In the genomic region with DNA sequence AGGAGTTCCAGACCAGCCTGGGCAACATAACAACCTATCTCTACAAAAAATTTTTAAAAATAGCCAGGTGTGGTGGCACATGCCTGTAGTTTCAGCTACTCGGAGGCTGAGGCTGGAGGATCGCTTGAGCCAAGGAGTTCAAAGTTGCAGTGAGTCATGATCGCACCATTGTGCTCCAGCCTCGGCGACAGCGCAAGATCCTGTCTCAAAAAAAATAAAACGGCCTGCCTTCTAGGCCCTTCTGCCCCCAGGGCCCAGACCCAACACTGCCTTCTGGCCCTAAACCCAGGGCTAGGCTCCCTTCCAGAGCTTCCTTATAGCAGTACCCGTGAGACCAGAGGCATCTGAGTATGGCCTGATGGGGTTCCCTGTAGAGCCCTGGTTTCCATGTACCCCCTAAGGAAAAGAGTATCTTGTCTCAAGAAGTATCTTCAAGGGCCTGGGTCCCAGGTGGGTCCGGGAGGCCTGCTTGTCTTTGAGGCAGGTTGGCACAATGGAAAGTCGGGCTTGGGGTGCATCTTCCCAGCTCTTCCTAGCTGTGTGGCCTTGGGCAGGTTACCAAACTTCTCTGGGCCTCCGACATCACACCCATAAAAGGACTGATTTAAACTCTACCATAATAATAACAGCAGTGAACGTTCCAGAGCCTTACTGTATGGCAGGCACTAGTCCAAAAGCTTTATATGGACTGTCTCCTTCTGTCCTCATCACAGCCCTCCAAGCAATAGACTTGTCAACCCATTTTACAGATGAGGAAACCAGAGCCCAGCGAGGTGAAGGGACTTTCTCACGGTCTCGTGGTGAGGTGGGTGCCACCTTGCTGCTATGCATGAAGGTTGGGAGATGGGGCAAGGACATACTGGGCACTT, we compare ENCODE assay signal across 9 cellular contexts. TPM values are rescaled to one million over a fixed set of nuclear protein-coding genes. Genes with fewer than 3 reads are reported as not detected.
A peak's percentile ranks its signal among the peaks of the same experiment; 100 is the strongest.
DNase-seq lines count a peak whose midpoint lies in the region; ATAC-seq, FAIRE-seq and TF ChIP-seq lines count a peak whose summit lies in the region.
"Had no signal": no experiment of that assay in that cellular context is flagged by ENCODE, and none has a peak within 500 bp of the region (broad histone marks: within the 10 kb centered on the region; RNA-seq: fewer than 3 reads in every experiment).

No MANE protein-coding gene starts in this region.

- H3K4me2 ChIP-seq in GM23248 (ENCODE audit: unreplicated experiment) (peak overlapping the region; percentile 65), osteoblast (ENCODE audit: insufficient read depth, low read length) (peak overlapping the region; percentile 76)

- H3K4me1 ChIP-seq in GM23248 (ENCODE audit: insufficient read depth), result peaks cover 29% of the 10 kb centered on the region
- H3K4me1 ChIP-seq in osteoblast (ENCODE audit: insufficient read depth, low read length), result peaks cover 35% of the 10 kb centered on the region

- H3K79me2 ChIP-seq in GM23248 (ENCODE audit: insufficient read depth), result peaks cover 100% of the 10 kb centered on the region
- peaks cover 78% of the 10 kb centered on the region for H3K79me2 ChIP-seq in osteoblast (ENCODE audit: insufficient read depth, low read length)

- H3K9me2 ChIP-seq in GM23248 (ENCODE audit: insufficient read depth), result no peaks in the 10 kb centered on the region

- H3K27me3 ChIP-seq in GM23248 (replicated peaks; ENCODE audit: insufficient read depth) (no peaks in the 10 kb centered on the region), bronchial epithelial cell (ENCODE audit: control insufficient read depth, insufficient read depth, low read length) (no peaks in the 10 kb centered on the region), osteoblast (ENCODE audit: insufficient read depth, low read length) (no peaks in the 10 kb centered on the region)
- H3K27me3 ChIP-seq: neutrophil had no signal

- WGBS in GM23248 (ENCODE audit: low coverage in 1 of 2, low lambda C conversion rate in 2 of 2, missing lambda C conversion rate in 2 of 2), 2 experiments, result 63 to 66% methylated on average over 15 of the region's 15 CpGs

- no peaks in the 10 kb centered on the region for H4K20me1 ChIP-seq in GM23248 (ENCODE audit: insufficient read depth)
- H4K20me1 ChIP-seq in osteoblast (ENCODE audit: insufficient read depth, low read length), result peaks cover 21% of the 10 kb centered on the region

- DNase-seq in GM23248 (no peak), bronchial epithelial cell (ENCODE audit: low read depth) (peak; percentile 36), osteoblast (ENCODE audit: insufficient read length, low spot score, missing footprints) (peak; percentile 45), Kasumi-1 (lab: John Stamatoyannopoulos, UW) (no peak), NCI-H1930 (lab: John Stamatoyannopoulos, UW) (no peak)
- DNase-seq: activated effector memory CD4-positive, alpha-beta T cell treated with Interleukin-2 at 50 U/mL for 16 hours; NCI-H1436 had no signal

- H3K4me3 ChIP-seq in GM23248 (no peak overlapping the region), bronchial epithelial cell (ENCODE audit: low read depth, low read length) (no peak overlapping the region), osteoblast (ENCODE audit: insufficient read depth, low read length) (no peak overlapping the region)

- no peak for TF ChIP-seq CTCF in bronchial epithelial cell (IDR thresholded peaks at IDR 0.05; ENCODE audit: insufficient read depth, low read length, severe bottlenecking)
- no peak for TF ChIP-seq CTCF in osteoblast (IDR thresholded peaks at IDR 0.05; ENCODE audit: extremely low read depth, low read depth, low read length)

- peaks cover 6% of the 10 kb centered on the region; the same call in 1 of the 2 replicates for H3K36me3 ChIP-seq in GM23248 (ENCODE audit: low read depth)
- peaks cover 23% of the 10 kb centered on the region for H3K36me3 ChIP-seq in bronchial epithelial cell (ENCODE audit: control insufficient read depth, insufficient read depth, low read length)
- peaks cover 45% of the 10 kb centered on the region for H3K36me3 ChIP-seq in osteoblast (ENCODE audit: insufficient read depth, low read length)

- no peaks in the 10 kb centered on the region for H3F3A ChIP-seq in GM23248 (ENCODE audit: insufficient read depth)

- in situ Hi-C loops in GM23248 (cut with MboI), result no loop called here

- H3K9ac ChIP-seq in GM23248, result no peak overlapping the region

- no peaks in the 10 kb centered on the region for H3K9me3 ChIP-seq in GM23248 (ENCODE audit: low read depth)
- no peaks in the 10 kb centered on the region for H3K9me3 ChIP-seq in osteoblast (ENCODE audit: low read depth, low read length)
- H3K9me3 ChIP-seq: neutrophil had no signal

- no peak for FAIRE-seq in bronchial epithelial cell (lab: Jason Lieb, UNC)

- no peak for ATAC-seq in HG03565 (IDR thresholded peaks at IDR 0.05; ENCODE audit: unreplicated experiment)

- H3K27ac ChIP-seq in GM23248, result no peak overlapping the region
- peak overlapping the region; percentile 37 for H3K27ac ChIP-seq in osteoblast (ENCODE audit: low read depth, low read length)
- H3K27ac ChIP-seq: neutrophil had no signal

- H2AFZ ChIP-seq in GM23248 (no peak overlapping the region), osteoblast (ENCODE audit: low read length) (no peak overlapping the region)

RNA-seq across cellular contexts. Expression of gene LRRC8A, which starts 9.7 kb away (rescaled TPM):
- total RNA-seq in GM23248 (2014; rRNA removed; shearing (Covaris generic)), result 35.2 and 37.9 TPM in 2 replicates
- polyA plus RNA-seq in GM23248 (2016; fragmentation: Nextera tagmentation; extraction: Ambion mirVana), result 35.6 and 36.5 TPM in 2 replicates
- 259 and 329 TPM in 2 replicates for total RNA-seq in bronchial epithelial cell
- total RNA-seq in osteoblast, result 38.0 and 39.8 TPM in 2 replicates

RNA-seq across cellular contexts. Expression of gene KYAT1, which starts 9.8 kb away (rescaled TPM):
- 5.1 and 5.8 TPM in 2 replicates for total RNA-seq in GM23248 (2014; rRNA removed; shearing (Covaris generic))
- 4.4 and 5.5 TPM in 2 replicates for polyA plus RNA-seq in GM23248 (2016; fragmentation: Nextera tagmentation; extraction: Ambion mirVana)
- total RNA-seq in bronchial epithelial cell (9.0 and 9.5 TPM in 2 replicates), osteoblast (3.3 and 4.7 TPM in 2 replicates)

RNA-seq across cellular contexts. Expression of gene PHYHD1, which starts 29.2 kb away (rescaled TPM):
- 4.4 and 4.7 TPM in 2 replicates for total RNA-seq in GM23248 (2014; rRNA removed; shearing (Covaris generic))
- 7.4 and 8.6 TPM in 2 replicates for polyA plus RNA-seq in GM23248 (2016; fragmentation: Nextera tagmentation; extraction: Ambion mirVana)
- total RNA-seq in bronchial epithelial cell (1.1 and 3.8 TPM in 2 replicates), osteoblast (7.6 and 8.0 TPM in 2 replicates)

RNA-seq across cellular contexts. Expression of gene DOLK, which starts 55.8 kb away (rescaled TPM):
- total RNA-seq in GM23248 (2014; rRNA removed; shearing (Covaris generic)), result 31.1 and 36.1 TPM in 2 replicates
- 29.6 and 31.7 TPM in 2 replicates for polyA plus RNA-seq in GM23248 (2016; fragmentation: Nextera tagmentation; extraction: Ambion mirVana)
- total RNA-seq in bronchial epithelial cell, result 22.6 and 24.6 TPM in 2 replicates
- total RNA-seq in osteoblast, result 28.6 and 29.5 TPM in 2 replicates

RNA-seq across cellular contexts. Expression of gene NUP188, which starts 55.9 kb away (rescaled TPM):
- total RNA-seq in GM23248 (2014; rRNA removed; shearing (Covaris generic)), result 45.9 and 57.0 TPM in 2 replicates
- polyA plus RNA-seq in GM23248 (2016; fragmentation: Nextera tagmentation; extraction: Ambion mirVana), result 24.9 and 25.7 TPM in 2 replicates
- total RNA-seq in bronchial epithelial cell, result 25.8 and 38.5 TPM in 2 replicates
- 28.9 and 30.0 TPM in 2 replicates for total RNA-seq in osteoblast

Comparison
In these comparisons a context has a peak if more than half of its experiments do, and no peak if none do; other contexts are left out.
1. DNase-seq: peak in bronchial epithelial cell (single experiment) and osteoblast (single experiment); none in GM23248 (single experiment), Kasumi-1 (0 of 2) and NCI-H1930 (0 of 2).